Comparison of ENCODE assay signal across 34 cellular contexts in the genomic region with DNA sequence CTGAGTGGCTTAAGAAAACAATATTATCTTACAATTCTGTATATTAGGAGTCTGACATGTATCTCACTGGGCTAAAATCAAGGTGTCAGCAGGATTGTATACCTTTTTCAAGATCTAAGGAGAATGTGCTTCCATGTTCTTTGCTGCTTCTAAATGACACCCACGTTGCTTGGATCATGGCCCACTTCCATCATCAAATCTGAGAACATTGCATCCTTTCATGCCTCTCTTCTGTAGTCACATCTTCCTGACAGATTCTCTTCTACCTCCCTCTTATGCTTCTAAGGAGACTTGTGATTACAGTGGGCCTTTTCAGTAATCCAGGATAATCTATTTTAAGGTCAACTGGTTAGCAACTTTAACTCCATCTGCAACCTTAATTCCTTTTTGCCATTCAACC.
"Had no signal": no experiment of that assay in that cellular context is flagged by ENCODE, and none has a peak within 500 bp of the region (broad histone marks: within the 10 kb centered on the region; RNA-seq: fewer than 3 reads in every experiment).

No MANE protein-coding gene starts in this region.

- H2AFZ ChIP-seq: PC-9 had no signal

- H3K4me2 ChIP-seq: PC-9 had no signal

- FAIRE-seq: colon, RCC 7860, TTC549 had no signal

- H3K27me3 Mint-ChIP-seq: activated B cell treated with CpG ODN at 0.5 μM for 24 hours; activated CD4-positive, alpha-beta memory T cell treated with anti-CD3 and anti-CD28 coated beads for 36 hours; activated naive CD4-positive, alpha-beta T cell treated with anti-CD3 and anti-CD28 coated beads, Interleukin-2, amount 10 ng/mL, durations not matched to agents 7 days and 5 days had no signal

- H3K4me1 Mint-ChIP-seq: activated B cell treated with CpG ODN at 0.5 μM for 24 hours; activated naive CD4-positive, alpha-beta T cell treated with anti-CD3 and anti-CD28 coated beads, Interleukin-2, amount 10 ng/mL, durations not matched to agents 7 days and 5 days; activated naive CD8-positive, alpha-beta T cell treated with anti-CD3 and anti-CD28 coated beads, Interleukin-2, amount 50 U/mL, for 24 hours had no signal

- H3K27me3 ChIP-seq: brain microvascular endothelial cell, MG63 had no signal

- H3K27ac ChIP-seq: brain microvascular endothelial cell, PC-9, SK-N-MC had no signal

- H3K36me3 ChIP-seq: brain microvascular endothelial cell, MG63 had no signal

- H3K27ac Mint-ChIP-seq: activated B cell treated with CpG ODN at 0.5 μM for 24 hours; activated CD4-positive, alpha-beta memory T cell treated with anti-CD3 and anti-CD28 coated beads for 36 hours; activated CD8-positive, alpha-beta memory T cell treated with anti-CD3 and anti-CD28 coated beads, Interleukin-2, amount 10 ng/mL, durations not matched to agents 7 days and 5 days; activated naive CD4-positive, alpha-beta T cell treated with anti-CD3 and anti-CD28 coated beads, Interleukin-2, amount 10 ng/mL, durations not matched to agents 7 days and 5 days; activated naive CD8-positive, alpha-beta T cell; activated naive CD8-positive, alpha-beta T cell treated with anti-CD3 and anti-CD28 coated beads, Interleukin-2, amount 50 U/mL, for 24 hours had no signal

- H3K9me3 ChIP-seq: MG63 had no signal

- H3K9me3 Mint-ChIP-seq: activated B cell treated with CpG ODN at 0.5 μM for 24 hours; activated CD4-positive, alpha-beta memory T cell treated with anti-CD3 and anti-CD28 coated beads for 36 hours; activated naive CD4-positive, alpha-beta T cell treated with anti-CD3 and anti-CD28 coated beads, Interleukin-2, amount 10 ng/mL, durations not matched to agents 7 days and 5 days; activated naive CD8-positive, alpha-beta T cell treated with anti-CD3 and anti-CD28 coated beads, Interleukin-2, amount 50 U/mL, for 24 hours had no signal

- ATAC-seq: activated CD8-positive, alpha-beta memory T cell treated with anti-CD3 and anti-CD28 coated beads, Interleukin-2, amount 10 ng/mL, durations not matched to agents 7 days and 5 days; activated naive CD8-positive, alpha-beta T cell treated with anti-CD3 and anti-CD28 coated beads, Interleukin-2, amount 50 U/mL, for 24 hours had no signal

- H3K36me3 Mint-ChIP-seq: activated CD4-positive, alpha-beta memory T cell treated with anti-CD3 and anti-CD28 coated beads for 36 hours; activated CD8-positive, alpha-beta memory T cell treated with anti-CD3 and anti-CD28 coated beads, Interleukin-2, amount 10 ng/mL, durations not matched to agents 7 days and 5 days; activated naive CD4-positive, alpha-beta T cell treated with anti-CD3 and anti-CD28 coated beads, Interleukin-2, amount 10 ng/mL, durations not matched to agents 7 days and 5 days had no signal

- H3K4me3 Mint-ChIP-seq: activated B cell treated with CpG ODN at 0.5 μM for 24 hours; activated CD4-positive, alpha-beta memory T cell treated with anti-CD3 and anti-CD28 coated beads for 36 hours; activated CD8-positive, alpha-beta memory T cell treated with anti-CD3 and anti-CD28 coated beads, Interleukin-2, amount 10 ng/mL, durations not matched to agents 7 days and 5 days; activated naive CD4-positive, alpha-beta T cell treated with anti-CD3 and anti-CD28 coated beads, Interleukin-2, amount 10 ng/mL, durations not matched to agents 7 days and 5 days; activated naive CD8-positive, alpha-beta T cell; activated naive CD8-positive, alpha-beta T cell treated with anti-CD3 and anti-CD28 coated beads, Interleukin-2, amount 50 U/mL, for 24 hours had no signal

- DNase-seq: activated B cell treated with CpG ODN at 0.5 μM for 24 hours; activated CD4-positive, alpha-beta memory T cell treated with anti-CD3 and anti-CD28 coated beads for 36 hours; activated CD4-positive, alpha-beta T cell treated with anti-CD3 and anti-CD28 coated beads for 4 hours; activated CD4-positive, alpha-beta T cell treated with anti-CD3 and anti-CD28 coated beads, Interleukin-2, amount 50 U/mL, for 1 hour; activated CD4-positive, CD25-positive, alpha-beta regulatory T cell treated with anti-CD3 and anti-CD28 coated beads, Interleukin-2, amount 50 U/mL, for 72 hours; activated CD8-positive, alpha-beta memory T cell treated with anti-CD3 and anti-CD28 coated beads for 24 hours; activated CD8-positive, alpha-beta memory T cell treated with anti-CD3 and anti-CD28 coated beads, Interleukin-2, amount 10 ng/mL, durations not matched to agents 7 days and 5 days; activated CD8-positive, alpha-beta memory T cell treated with anti-CD3 and anti-CD28 coated beads, Interleukin-2, amount 50 U/mL, for 48 hours; activated effector memory CD4-positive, alpha-beta T cell treated with Interleukin-2 at 50 U/mL for 16 hours; activated naive CD4-positive, alpha-beta T cell treated with anti-CD3 and anti-CD28 coated beads, Interleukin-2, amount 10 ng/mL, durations not matched to agents 7 days and 5 days; activated naive CD8-positive, alpha-beta T cell treated with anti-CD3 and anti-CD28 coated beads, Interleukin-2, amount 50 U/mL, for 24 hours; activated T-cell treated with anti-CD3 and anti-CD28 coated beads, Interleukin-2, amount 50 U/mL, for 48 hours; brain microvascular endothelial cell; central memory CD4-positive, alpha-beta T cell; Kasumi-1; MG63; NCI-H1048; NCI-H1105 treated with DMSO at 0.1 percent for 48 hours; NCI-H1436; NCI-H1694; NCI-H1930; NCI-H2081 treated with DMSO at 0.1 percent for 48 hours; NCI-H226; NCI-H446 treated with DMSO at 0.1 percent for 48 hours; NCI-H69; NK-92 treated with Interleukin-12 subunit alpha and Interleukin-12 subunit beta, amount 100 ng/mL, for 24 hours; PC-9; Right ventricle myocardium superior; T1000 had no signal

- H3K4me3 ChIP-seq: MG63, PC-9, SK-N-MC had no signal
